13 cellular contexts compared by ENCODE assay signal in genomic region chr3:129623447-129624118, GRCh38. TPM values are rescaled to one million over a fixed set of nuclear protein-coding genes. Genes with fewer than 3 reads are reported as not detected.
DNase-seq lines count a peak whose midpoint lies in the region; FAIRE-seq and TF ChIP-seq lines count a peak whose summit lies in the region.
"Had no signal": no experiment of that assay in that cellular context is flagged by ENCODE, and none has a peak within 500 bp of the region (broad histone marks: within the 10 kb centered on the region; RNA-seq: fewer than 3 reads in every experiment).

No MANE protein-coding gene starts in this region.

- no peaks in the 10 kb centered on the region for H3K9me2 ChIP-seq in OCI-LY7 (ENCODE audit: insufficient read depth, low read length)

- H3K9me3 ChIP-seq in ascending aorta (no peaks in the 10 kb centered on the region), kidney (ENCODE audit: control insufficient read depth in 1 of 2, low read length in 2 of 2) (no peaks in the 10 kb centered on the region), OCI-LY7 (ENCODE audit: low read length) (no peaks in the 10 kb centered on the region)

- peak overlapping the region; percentile 99 to 100 for H3K27ac ChIP-seq in ascending aorta
- peak overlapping the region; percentile 85 to 90 for H3K27ac ChIP-seq in kidney (ENCODE audit: low read depth in 2 of 2, low read length in 2 of 2)
- peak overlapping the region; percentile 17 for H3K27ac ChIP-seq in rectal smooth muscle tissue (ENCODE audit: low read depth, low read length)
- H3K27ac ChIP-seq in OCI-LY7 (ENCODE audit: low read depth, low read length, poor library complexity, severe bottlenecking) = no peak overlapping the region
- H3K27ac ChIP-seq: GM23248 had no signal

- H3K4me2 ChIP-seq in OCI-LY7 (ENCODE audit: low read length) = no peak overlapping the region

- H3K36me3 ChIP-seq in ascending aorta (no peaks in the 10 kb centered on the region), kidney (ENCODE audit: control insufficient read depth in 1 of 2, insufficient read depth in 2 of 2, low read length in 2 of 2) (no peaks in the 10 kb centered on the region), rectal smooth muscle tissue (ENCODE audit: control insufficient read depth, insufficient read depth, low read length) (no peaks in the 10 kb centered on the region), OCI-LY7 (ENCODE audit: insufficient read depth, low read length) (no peaks in the 10 kb centered on the region)

- no peaks in the 10 kb centered on the region for H3K27me3 ChIP-seq in ascending aorta
- no peaks in the 10 kb centered on the region for H3K27me3 ChIP-seq in rectal smooth muscle tissue (ENCODE audit: control insufficient read depth, insufficient read depth, low read length)

- no peak overlapping the region for H3K9ac ChIP-seq in kidney (ENCODE audit: low read length in 2 of 2)
- H3K9ac ChIP-seq in rectal smooth muscle tissue (ENCODE audit: low read length) = no peak overlapping the region
- H3K9ac ChIP-seq: GM23248 had no signal

- H4K20me1 ChIP-seq in OCI-LY7 (ENCODE audit: insufficient read depth, low read length) = no peaks in the 10 kb centered on the region

- intact Hi-C loops in ascending aorta (cut with DNase I) = no loop called here
- intact Hi-C loops in kidney (cut with DNase I) = no loop called here
- intact Hi-C loops in OCI-LY7 (cut with micrococcal nuclease; ENCODE audit: unreplicated experiment) = loop anchor here (10.0 kb wide), 1 partner anchor 239 kb away; no protein-coding TSS in a partner anchor

- CTCF ChIA-PET in OCI-LY7 (lab: Charles Lee; ENCODE audit: unreplicated experiment) = no interaction called here

- H3K4me3 ChIP-seq in ascending aorta (no peak overlapping the region), kidney (ENCODE audit: low read length in 2 of 2) (no peak overlapping the region), rectal smooth muscle tissue (ENCODE audit: low read length) (no peak overlapping the region), OCI-LY7 (ENCODE audit: low read depth, low read length, poor library complexity, severe bottlenecking) (no peak overlapping the region)
- H3K4me3 ChIP-seq: GM23248 had no signal

- no peaks in the 10 kb centered on the region for H3K79me2 ChIP-seq in OCI-LY7 (ENCODE audit: insufficient read depth, low read depth, low read length)

- BruUV-seq in OCI-LY7 (replicated peaks; lab: Mats Ljungman, UMichigan) = no TSS peak

- DNase-seq in D721Med (ENCODE audit: insufficient read length, low spot score) = peak; percentile 2
- peak in 1 of 2 donors; percentile 86 for DNase-seq in ascending aorta (ENCODE audit: low spot score in 2 of 2)
- DNase-seq in kidney = peak; percentile 92
- no peak for DNase-seq in OCI-LY7 (ENCODE audit: low spot score)
- DNase-seq in glomerular visceral epithelial cell (ENCODE audit: extremely low spot score) = no peak
- DNase-seq in stimulated activated CD4-positive, alpha-beta T cell treated with anti-CD3 and anti-CD28 coated beads, Interleukin-1b, Interleukin-23, amount 100 ng/mL, for 48 hours = no peak
- no peak for DNase-seq in GF-D8 (lab: John Stamatoyannopoulos, UW)
- DNase-seq: activated T-cell treated with anti-CD3 and anti-CD28 coated beads, Interleukin-2, amount 50 U/mL, for 4 hours; stimulated activated naive CD8-positive, alpha-beta T cell treated with anti-CD3 and anti-CD28 coated beads, Interleukin-15, Interleukin-2, amounts not matched to agents 100 U/mL and 50 U/mL, for 24 hours had no signal

- no peak for FAIRE-seq in D721Med (lab: Jason Lieb, UNC)
- no peak for FAIRE-seq in kidney (lab: Jason Lieb, UNC)
- FAIRE-seq: colon, GM18507 had no signal

- no peak for TF ChIP-seq CTCF in D721Med (IDR thresholded peaks at IDR 0.05; ENCODE audit: insufficient read depth, missing control alignments)
- no peak for TF ChIP-seq CTCF in ascending aorta (IDR thresholded peaks at IDR 0.05)
- TF ChIP-seq CTCF in kidney (IDR thresholded peaks at IDR 0.05; ENCODE audit: borderline replicate concordance, extremely low read depth, insufficient read depth) = no peak
- TF ChIP-seq CTCF in OCI-LY7 (conservative IDR thresholded peaks at IDR 0.05; ENCODE audit: low read length) = no peak

- H3K4me1 ChIP-seq in ascending aorta (peaks cover 3 to 44% of the 10 kb centered on the region in 2 donors), kidney (ENCODE audit: control insufficient read depth in 1 of 2, insufficient read depth in 1 of 2, low read depth in 1 of 2, low read length in 2 of 2) (peaks cover 5 to 57% of the 10 kb centered on the region in 2 donors), rectal smooth muscle tissue (ENCODE audit: control insufficient read depth, insufficient read depth, low read length) (peaks cover 8% of the 10 kb centered on the region), OCI-LY7 (ENCODE audit: insufficient read depth, low read length, poor library complexity, severe bottlenecking) (peaks cover 24% of the 10 kb centered on the region)

- H2AFZ ChIP-seq in OCI-LY7 (ENCODE audit: low read length) = no peak overlapping the region
- H2AFZ ChIP-seq: GM23248 had no signal

- POLR2A ChIA-PET in OCI-LY7 (lab: Charles Lee) = interaction anchor here (0.6 to 1.1 kb wide), 2 partner anchors 10 to 54 kb away, joined by 3 to 5 read pairs; no protein-coding TSS in a partner anchor

RNA-seq across cellular contexts. Expression of gene PLXND1, which starts 17.1 kb away (rescaled TPM):
- total RNA-seq in ascending aorta (407 TPM), kidney (152 TPM), OCI-LY7 (2022) (4.7 and 5.3 TPM in 2 replicates)
- polyA plus RNA-seq in kidney (ENCODE audit: insufficient read depth, low read depth, low replicate concordance) = 67.0 TPM
- total RNA-seq in OCI-LY7 (2014; rRNA removed; shearing (Covaris generic)) = 6.0 and 6.8 TPM in 2 replicates

Comparison
In these comparisons a context has a peak if more than half of its experiments do, and no peak if none do; other contexts are left out.
1. DNase-seq: peak in D721Med (single experiment) and kidney (single experiment); none in OCI-LY7 (single experiment), glomerular visceral epithelial cell (single experiment), stimulated activated CD4-positive, alpha-beta T cell treated with anti-CD3 and anti-CD28 coated beads, Interleukin-1b, Interleukin-23, amount 100 ng/mL, for 48 hours (single experiment) and GF-D8 (single experiment).
2. RNA of gene PLXND1, which starts 17.1 kb away (total RNA-seq): 407 TPM in ascending aorta (single experiment) and 152 TPM in kidney (single experiment); 4.7 to 6.8 TPM in OCI-LY7; every median in the first group is over 10 times any median in the second.